ENCODE assay signal across 14 cellular contexts in genomic region chr10:71191459-71192113, GRCh38.
"Had no signal": no experiment of that assay in that cellular context is flagged by ENCODE, and none has a peak within 500 bp of the region (broad histone marks: within the 10 kb centered on the region; RNA-seq: fewer than 3 reads in every experiment).

No MANE protein-coding gene starts in this region.

- H3K36me3 ChIP-seq: esophagus muscularis mucosa, left ventricle myocardium inferior, uterus had no signal

- H3K36me3 Mint-ChIP-seq: activated naive CD8-positive, alpha-beta T cell treated with anti-CD3 and anti-CD28 coated beads, Interleukin-2, amount 10 ng/mL, durations not matched to agents 7 days and 5 days; T-cell had no signal

- ATAC-seq: T-cell had no signal

- H3K9me3 ChIP-seq: uterus had no signal

- H3K27ac Mint-ChIP-seq: activated naive CD8-positive, alpha-beta T cell treated with anti-CD3 and anti-CD28 coated beads, Interleukin-2, amount 10 ng/mL, durations not matched to agents 7 days and 5 days; T-cell had no signal

- H3K4me1 ChIP-seq: parathyroid adenoma had no signal

- H3K4me3 Mint-ChIP-seq: activated naive CD8-positive, alpha-beta T cell treated with anti-CD3 and anti-CD28 coated beads, Interleukin-2, amount 10 ng/mL, durations not matched to agents 7 days and 5 days; T-cell had no signal

- DNase-seq: activated CD4-positive, alpha-beta T cell treated with anti-CD3 and anti-CD28 coated beads for 48 hours; activated naive CD8-positive, alpha-beta T cell treated with anti-CD3 and anti-CD28 coated beads, Interleukin-2, amount 10 ng/mL, durations not matched to agents 7 days and 5 days; activated T-cell treated with anti-CD3 and anti-CD28 coated beads, Interleukin-2, amount 50 U/mL, for 1 hour; anterior cingulate cortex; dorsolateral prefrontal cortex; left ventricle myocardium inferior; mesenchymal stem cell; T-cell; T1000; uterus had no signal

- H3K27ac ChIP-seq: dorsolateral prefrontal cortex, esophagus muscularis mucosa, left ventricle myocardium inferior, parathyroid adenoma, skin epidermis, uterus, VCaP had no signal

- H3K4me3 ChIP-seq: dorsolateral prefrontal cortex, esophagus muscularis mucosa, left ventricle myocardium inferior, skin epidermis, uterus had no signal

- H3K4me1 Mint-ChIP-seq: activated naive CD8-positive, alpha-beta T cell treated with anti-CD3 and anti-CD28 coated beads, Interleukin-2, amount 10 ng/mL, durations not matched to agents 7 days and 5 days; T-cell had no signal

- H3K27me3 ChIP-seq: dorsolateral prefrontal cortex, uterus had no signal
